1 cellular context compared by ENCODE assay signal in genomic region chr12:116594325-116595038, GRCh38.
TF ChIP-seq lines count a peak whose summit lies in the region.

No MANE protein-coding gene starts in this region.

TF ChIP-seq in K562, 482 proteins besides CTCF, POLR2A, EP300 and RAD21 (continued from another document):
- TF ChIP-seq, protein P1, sequence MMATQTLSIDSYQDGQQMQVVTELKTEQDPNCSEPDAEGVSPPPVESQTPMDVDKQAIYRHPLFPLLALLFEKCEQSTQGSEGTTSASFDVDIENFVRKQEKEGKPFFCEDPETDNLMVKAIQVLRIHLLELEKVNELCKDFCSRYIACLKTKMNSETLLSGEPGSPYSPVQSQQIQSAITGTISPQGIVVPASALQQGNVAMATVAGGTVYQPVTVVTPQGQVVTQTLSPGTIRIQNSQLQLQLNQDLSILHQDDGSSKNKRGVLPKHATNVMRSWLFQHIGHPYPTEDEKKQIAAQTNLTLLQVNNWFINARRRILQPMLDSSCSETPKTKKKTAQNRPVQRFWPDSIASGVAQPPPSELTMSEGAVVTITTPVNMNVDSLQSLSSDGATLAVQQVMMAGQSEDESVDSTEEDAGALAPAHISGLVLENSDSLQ (IDR thresholded peaks at IDR 0.05) = no peak
- TF ChIP-seq SAP30 (IDR thresholded peaks at IDR 0.05; ENCODE audit: borderline replicate concordance, insufficient read depth, low read depth, low read length, poor library complexity, severe bottlenecking) = no peak
